In genomic region chr6:155779421-155779820, GRCh38 we compare ENCODE assay signal across 23 cellular contexts.
"Had no signal": no experiment of that assay in that cellular context is flagged by ENCODE, and none has a peak within 500 bp of the region (broad histone marks: within the 10 kb centered on the region; RNA-seq: fewer than 3 reads in every experiment).

No MANE protein-coding gene starts in this region.

- H3K4me1 Mint-ChIP-seq: memory B cell; stimulated activated effector memory CD8-positive, alpha-beta T cell treated with anti-CD3 and anti-CD28 coated beads, Interleukin-12 subunit alpha, Interleukin-12 subunit beta, amount 100 ng/mL, for 72 hours had no signal

- H3K36me3 ChIP-seq: left ventricle myocardium inferior, pancreas, prostate gland, sigmoid colon, spleen, tibial nerve, uterus had no signal

- H3K27ac ChIP-seq: hepatocyte, left ventricle myocardium inferior, pancreas, prostate gland, sigmoid colon, spleen, uterus had no signal

- H3K27me3 ChIP-seq: hepatocyte, pancreas, sigmoid colon, spleen, tibial nerve, uterus had no signal

- DNase-seq: islet precursor cell; left ventricle myocardium inferior; midbrain; mucosa of descending colon; naive thymus-derived CD4-positive, alpha-beta T cell; pancreas; retina; right cardiac atrium; sigmoid colon; small intestine; spleen; stimulated activated CD4-positive, alpha-beta T cell treated with anti-CD3 and anti-CD28 coated beads, Interleukin-4, amount 100 ng/mL, for 24 hours; stimulated activated naive CD4-positive, alpha-beta T cell; uterus had no signal

- H3K4me2 ChIP-seq: hepatocyte had no signal

- H3K9me3 ChIP-seq: mucosa of descending colon, pancreas, prostate gland, sigmoid colon, tibial nerve, uterus had no signal

- H3K4me1 ChIP-seq: left ventricle myocardium inferior, pancreas, prostate gland, sigmoid colon, spleen, uterus had no signal

- H3K79me2 ChIP-seq: hepatocyte had no signal

- H3K4me3 ChIP-seq: hepatocyte, left ventricle myocardium inferior, lung, mucosa of descending colon, pancreas, prostate gland, sigmoid colon, spleen, tibial nerve, uterus had no signal

- ATAC-seq: mucosa of descending colon; naive thymus-derived CD4-positive, alpha-beta T cell; natural killer cell treated with Interleukin-12 subunit alpha and Interleukin-12 subunit beta and Interleukin-15 and Interleukin-18, amount 100 ng/mL, for 72 hours; pancreas; right cardiac atrium; stimulated activated effector memory CD8-positive, alpha-beta T cell treated with anti-CD3 and anti-CD28 coated beads, Interleukin-12 subunit alpha, Interleukin-12 subunit beta, amount 100 ng/mL, for 72 hours had no signal

- H3K9me3 Mint-ChIP-seq: stimulated activated naive CD8-positive, alpha-beta T cell treated with anti-CD3 and anti-CD28 coated beads, Interleukin-15, Interleukin-2, amounts not matched to agents 100 ng/mL and 50 ng/mL, for 24 hours had no signal

- H3K27ac Mint-ChIP-seq: memory B cell; naive thymus-derived CD4-positive, alpha-beta T cell; natural killer cell treated with Interleukin-12 subunit alpha and Interleukin-12 subunit beta and Interleukin-15 and Interleukin-18, amount 100 ng/mL, for 72 hours; stimulated activated effector memory CD8-positive, alpha-beta T cell treated with anti-CD3 and anti-CD28 coated beads, Interleukin-12 subunit alpha, Interleukin-12 subunit beta, amount 100 ng/mL, for 72 hours; stimulated activated naive CD8-positive, alpha-beta T cell treated with anti-CD3 and anti-CD28 coated beads, Interleukin-15, Interleukin-2, amounts not matched to agents 100 ng/mL and 50 ng/mL, for 24 hours; type B pancreatic cell had no signal

- H3K36me3 Mint-ChIP-seq: memory B cell; naive thymus-derived CD4-positive, alpha-beta T cell; natural killer cell treated with Interleukin-12 subunit alpha and Interleukin-12 subunit beta and Interleukin-15 and Interleukin-18, amount 100 ng/mL, for 72 hours; stimulated activated effector memory CD8-positive, alpha-beta T cell treated with anti-CD3 and anti-CD28 coated beads, Interleukin-12 subunit alpha, Interleukin-12 subunit beta, amount 100 ng/mL, for 72 hours; type B pancreatic cell had no signal

- H3K27me3 Mint-ChIP-seq: natural killer cell treated with Interleukin-12 subunit alpha and Interleukin-12 subunit beta and Interleukin-15 and Interleukin-18, amount 100 ng/mL, for 72 hours; stimulated activated naive CD8-positive, alpha-beta T cell treated with anti-CD3 and anti-CD28 coated beads, Interleukin-15, Interleukin-2, amounts not matched to agents 100 ng/mL and 50 ng/mL, for 24 hours; type B pancreatic cell had no signal

- H2AFZ ChIP-seq: hepatocyte had no signal

- H3K4me3 Mint-ChIP-seq: memory B cell; naive thymus-derived CD4-positive, alpha-beta T cell; natural killer cell treated with Interleukin-12 subunit alpha and Interleukin-12 subunit beta and Interleukin-15 and Interleukin-18, amount 100 ng/mL, for 72 hours; stimulated activated effector memory CD8-positive, alpha-beta T cell treated with anti-CD3 and anti-CD28 coated beads, Interleukin-12 subunit alpha, Interleukin-12 subunit beta, amount 100 ng/mL, for 72 hours; stimulated activated naive CD8-positive, alpha-beta T cell treated with anti-CD3 and anti-CD28 coated beads, Interleukin-15, Interleukin-2, amounts not matched to agents 100 ng/mL and 50 ng/mL, for 24 hours; type B pancreatic cell had no signal
